In the genomic region with DNA sequence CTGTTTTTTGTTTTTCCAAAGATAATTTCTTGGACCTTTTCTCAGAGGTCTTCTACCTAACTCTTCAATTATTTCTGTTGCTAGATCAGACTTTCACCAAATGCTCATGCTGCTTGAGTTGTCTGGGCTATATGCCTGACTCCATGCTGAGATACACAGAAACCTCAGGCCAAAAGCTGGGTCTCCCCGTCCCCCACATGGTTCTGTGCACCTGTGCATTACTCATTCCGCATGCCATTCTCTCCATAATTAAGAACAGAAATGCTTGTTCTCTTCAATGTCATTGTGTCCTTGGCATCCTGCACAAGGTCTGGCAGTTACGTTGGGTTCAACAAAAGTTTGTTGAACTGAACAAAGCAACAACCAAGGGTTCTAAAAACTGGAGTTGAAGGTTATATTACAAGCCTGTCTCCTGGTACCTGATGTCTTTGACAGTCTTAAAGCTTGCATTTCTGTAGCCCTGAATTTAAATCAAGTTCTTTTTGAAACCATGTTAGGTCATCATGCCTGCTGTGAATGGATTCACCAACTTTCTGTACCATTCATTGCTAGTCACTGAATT, we compare ENCODE assay signal across 31 cellular contexts.
DNase-seq lines count a peak whose midpoint lies in the region; ATAC-seq and TF ChIP-seq lines count a peak whose summit lies in the region.
"Had no signal": no experiment of that assay in that cellular context is flagged by ENCODE, and none has a peak within 500 bp of the region (broad histone marks: within the 10 kb centered on the region; RNA-seq: fewer than 3 reads in every experiment).

No MANE protein-coding gene starts in this region.

- H3K4me3 Mint-ChIP-seq in HFFc6 = 0 out of 2 replicates have a peak overlapping the region, but pooled peaks have one; percentile 50
- H3K4me3 Mint-ChIP-seq in endothelial cell (ENCODE audit: unreplicated experiment) = no peak overlapping the region
- no peak overlapping the region for H3K4me3 Mint-ChIP-seq in osteocyte (ENCODE audit: unreplicated experiment)
- H3K4me3 Mint-ChIP-seq: activated CD8-positive, alpha-beta T cell treated with anti-CD3 and anti-CD28 coated beads, Interleukin-2, amount 10 ng/mL, durations not matched to agents 7 days and 5 days; activated naive CD4-positive, alpha-beta T cell treated with anti-CD3 and anti-CD28 coated beads, Interleukin-2, amount 10 ng/mL, durations not matched to agents 7 days and 5 days; stimulated activated memory B cell treated with anti-CD40 and anti-IgM and Interleukin-4, amounts not matched to agents 10 μg/mL and 1 μg/mL and 100 μg/mL, for 72 hours; type B pancreatic cell had no signal

- H3K4me1 Mint-ChIP-seq in HFFc6 (ENCODE audit: low read depth) (peaks cover 97% of the 10 kb centered on the region), endothelial cell (ENCODE audit: unreplicated experiment) (peaks cover 36% of the 10 kb centered on the region), osteocyte (ENCODE audit: unreplicated experiment) (peaks cover 66% of the 10 kb centered on the region)
- H3K4me1 Mint-ChIP-seq: activated naive CD4-positive, alpha-beta T cell treated with anti-CD3 and anti-CD28 coated beads, Interleukin-2, amount 10 ng/mL, durations not matched to agents 7 days and 5 days; stimulated activated memory B cell treated with anti-CD40 and anti-IgM and Interleukin-4, amounts not matched to agents 10 μg/mL and 1 μg/mL and 100 μg/mL, for 72 hours had no signal

- TF ChIP-seq CTCF in HFFc6 (IDR thresholded peaks at IDR 0.05) (no peak), RWPE2 (IDR thresholded peaks at IDR 0.05; ENCODE audit: poor library complexity, severe bottlenecking) (no peak), endothelial cell (IDR thresholded peaks at IDR 0.05; ENCODE audit: unreplicated experiment) (no peak), osteocyte (IDR thresholded peaks at IDR 0.05) (no peak)

- H3K27me3 Mint-ChIP-seq in HFFc6 (ENCODE audit: insufficient read depth) (no peaks in the 10 kb centered on the region), endothelial cell (ENCODE audit: unreplicated experiment) (peaks cover 6% of the 10 kb centered on the region), osteocyte (ENCODE audit: unreplicated experiment) (no peaks in the 10 kb centered on the region)
- H3K27me3 Mint-ChIP-seq: activated naive CD4-positive, alpha-beta T cell treated with anti-CD3 and anti-CD28 coated beads, Interleukin-2, amount 10 ng/mL, durations not matched to agents 7 days and 5 days; stimulated activated memory B cell treated with anti-CD40 and anti-IgM and Interleukin-4, amounts not matched to agents 10 μg/mL and 1 μg/mL and 100 μg/mL, for 72 hours; type B pancreatic cell had no signal

- peaks cover 2% of the 10 kb centered on the region for H3K9me3 ChIP-seq in RWPE2 (ENCODE audit: severe bottlenecking)
- H3K9me3 ChIP-seq: Caco-2, esophagus muscularis mucosa, left lung, Peyer's patch had no signal

- H3K27me3 ChIP-seq in RWPE2 (ENCODE audit: insufficient read depth, poor library complexity, severe bottlenecking) = no peaks in the 10 kb centered on the region
- H3K27me3 ChIP-seq: esophagus muscularis mucosa, left lung, Peyer's patch had no signal

- H3K36me3 Mint-ChIP-seq in HFFc6 (ENCODE audit: low read depth) = peaks cover 16% of the 10 kb centered on the region; the same call in 1 of the 2 replicates
- peaks cover 4% of the 10 kb centered on the region for H3K36me3 Mint-ChIP-seq in endothelial cell (ENCODE audit: low read depth, unreplicated experiment)
- peaks cover 16% of the 10 kb centered on the region for H3K36me3 Mint-ChIP-seq in osteocyte (ENCODE audit: unreplicated experiment)
- H3K36me3 Mint-ChIP-seq: activated naive CD4-positive, alpha-beta T cell treated with anti-CD3 and anti-CD28 coated beads, Interleukin-2, amount 10 ng/mL, durations not matched to agents 7 days and 5 days had no signal

- H3K36me3 ChIP-seq in RWPE2 (ENCODE audit: low read depth) = peaks cover 7% of the 10 kb centered on the region; the same call in 1 of the 2 replicates
- H3K36me3 ChIP-seq: esophagus muscularis mucosa, left lung, Peyer's patch had no signal

- peak overlapping the region; percentile 60 for H3K27ac ChIP-seq in RWPE2 (ENCODE audit: poor library complexity, severe bottlenecking)
- H3K27ac ChIP-seq: esophagus muscularis mucosa, KMS-11, left lung, Peyer's patch, VCaP had no signal

- DNase-seq in HFFc6 (no peak), RWPE2 (ENCODE audit: low spot score) (no peak), endothelial cell (ENCODE audit: low spot score) (no peak), osteocyte (ENCODE audit: extremely low spot score, unreplicated experiment) (no peak), EL (no peak), OCI-M1 (lab: John Stamatoyannopoulos, UW) (no peak)
- DNase-seq: activated CD4-positive, alpha-beta T cell treated with anti-CD3 and anti-CD28 coated beads for 4 hours; activated CD8-positive, alpha-beta T cell treated with anti-CD3 and anti-CD28 coated beads, Interleukin-2, amount 10 ng/mL, durations not matched to agents 7 days and 5 days; activated naive CD4-positive, alpha-beta T cell treated with anti-CD3 and anti-CD28 coated beads, Interleukin-2, amount 10 ng/mL, durations not matched to agents 7 days and 5 days; Caco-2; effector memory CD4-positive, alpha-beta T cell; foreskin fibroblast; GDM1; GM23248; islet precursor cell; left lung; mesendoderm; NCI-H1417; NCI-H2029 treated with DMSO at 0.1 percent for 48 hours; NCI-H526; occipital lobe; Peyer's patch; SIG-M5; SW 1271; T-helper 9 cell had no signal

- no peak overlapping the region for H3K4me3 ChIP-seq in RWPE2 (ENCODE audit: severe bottlenecking)
- H3K4me3 ChIP-seq: esophagus muscularis mucosa, left lung, Peyer's patch had no signal

- H3K9me3 Mint-ChIP-seq in HFFc6 (no peaks in the 10 kb centered on the region), endothelial cell (ENCODE audit: unreplicated experiment) (no peaks in the 10 kb centered on the region), osteocyte (ENCODE audit: unreplicated experiment) (no peaks in the 10 kb centered on the region)
- H3K9me3 Mint-ChIP-seq: activated naive CD4-positive, alpha-beta T cell treated with anti-CD3 and anti-CD28 coated beads, Interleukin-2, amount 10 ng/mL, durations not matched to agents 7 days and 5 days; stimulated activated memory B cell treated with anti-CD40 and anti-IgM and Interleukin-4, amounts not matched to agents 10 μg/mL and 1 μg/mL and 100 μg/mL, for 72 hours; type B pancreatic cell had no signal

- H3K27ac Mint-ChIP-seq in HFFc6 = peak overlapping the region; percentile 58; the same call in 1 of the 2 replicates
- H3K27ac Mint-ChIP-seq in endothelial cell (ENCODE audit: unreplicated experiment) = peak overlapping the region; percentile 32
- peak overlapping the region; percentile 73 for H3K27ac Mint-ChIP-seq in osteocyte (ENCODE audit: unreplicated experiment)
- H3K27ac Mint-ChIP-seq: activated CD8-positive, alpha-beta T cell treated with anti-CD3 and anti-CD28 coated beads, Interleukin-2, amount 10 ng/mL, durations not matched to agents 7 days and 5 days; activated naive CD4-positive, alpha-beta T cell treated with anti-CD3 and anti-CD28 coated beads, Interleukin-2, amount 10 ng/mL, durations not matched to agents 7 days and 5 days; stimulated activated memory B cell treated with anti-CD40 and anti-IgM and Interleukin-4, amounts not matched to agents 10 μg/mL and 1 μg/mL and 100 μg/mL, for 72 hours; type B pancreatic cell had no signal

- ATAC-seq in RWPE2 (ENCODE audit: low read depth) = no peak
- no peak for ATAC-seq in HG02678 (IDR thresholded peaks at IDR 0.05; ENCODE audit: unreplicated experiment)
- ATAC-seq: activated CD8-positive, alpha-beta T cell treated with anti-CD3 and anti-CD28 coated beads, Interleukin-2, amount 10 ng/mL, durations not matched to agents 7 days and 5 days; left lung; stimulated activated memory B cell treated with anti-CD40 and anti-IgM and Interleukin-4, amounts not matched to agents 10 μg/mL and 1 μg/mL and 100 μg/mL, for 72 hours had no signal

- peaks cover 57% of the 10 kb centered on the region for H3K4me1 ChIP-seq in RWPE2 (ENCODE audit: insufficient read depth, poor library complexity, severe bottlenecking)
- H3K4me1 ChIP-seq: Caco-2 had no signal
